ENCODE assay signal across 9 cellular contexts in genomic region chr11:117010808-117011540, GRCh38.
A peak's percentile ranks its signal among the peaks of the same experiment; 100 is the strongest.
DNase-seq lines count a peak whose midpoint lies in the region; ATAC-seq and TF ChIP-seq lines count a peak whose summit lies in the region.
"Had no signal": no experiment of that assay in that cellular context is flagged by ENCODE, and none has a peak within 500 bp of the region (broad histone marks: within the 10 kb centered on the region; RNA-seq: fewer than 3 reads in every experiment).

No MANE protein-coding gene starts in this region.

- in situ Hi-C loops in Caki2 (cut with HindIII; ENCODE audit: low pct_unique_long_range_greater_than_20kb, low sequenced_read_pairs) = no loop called here

- ATAC-seq in omental fat pad (ENCODE audit: low FRiP score) (peak; percentile 73), GM18868 (IDR thresholded peaks at IDR 0.05; ENCODE audit: unreplicated experiment) (no peak)

- no peaks in the 10 kb centered on the region for H3K9me3 Mint-ChIP-seq in chondrocyte (ENCODE audit: low read depth)

- no peak overlapping the region for H3K4me3 Mint-ChIP-seq in chondrocyte (ENCODE audit: unreplicated experiment)

- TF ChIP-seq CTCF in chondrocyte (IDR thresholded peaks at IDR 0.05) = no peak
- no peak for TF ChIP-seq CTCF in omental fat pad (IDR thresholded peaks at IDR 0.05)

- peaks cover 11% of the 10 kb centered on the region for H3K4me1 Mint-ChIP-seq in chondrocyte (ENCODE audit: low read depth)

- no peaks in the 10 kb centered on the region for H3K27me3 Mint-ChIP-seq in chondrocyte (ENCODE audit: low read depth)

- H3K36me3 Mint-ChIP-seq in chondrocyte (ENCODE audit: low read depth) = no peaks in the 10 kb centered on the region

- DNase-seq in Caki2 (ENCODE audit: low read depth) (peak; percentile 51), NCI-H226 (peak; percentile 90), chondrocyte (ENCODE audit: low spot score) (no peak), omental fat pad (ENCODE audit: low spot score) (no peak), SIG-M5 treated with dmso at 0.1 percent for 504 hours (lab: John Stamatoyannopoulos, UW; ENCODE audit: unreplicated experiment) (no peak), SHP77 (lab: John Stamatoyannopoulos, UW) (no peak), cerebellar nuclear complex (lab: John Stamatoyannopoulos, UW) (no peak)
- DNase-seq: GOT3 had no signal

- peak overlapping the region; percentile 68 for H3K27ac Mint-ChIP-seq in chondrocyte (ENCODE audit: unreplicated experiment)

Comparison
In these comparisons a context has a peak if more than half of its experiments do, and no peak if none do; other contexts are left out.
1. DNase-seq: peak in Caki2 (single experiment) and NCI-H226 (single experiment); none in chondrocyte (single experiment), omental fat pad (single experiment), SIG-M5 treated with dmso at 0.1 percent for 504 hours (single experiment), SHP77 (0 of 2) and cerebellar nuclear complex (0 of 2).